ENCODE assay signal across 21 cellular contexts in genomic region chr11:107042748-107043147, GRCh38. TPM values are rescaled to one million over a fixed set of nuclear protein-coding genes. Genes with fewer than 3 reads are reported as not detected.
A peak's percentile ranks its signal among the peaks of the same experiment; 100 is the strongest.
DNase-seq lines count a peak whose midpoint lies in the region; ATAC-seq, FAIRE-seq and TF ChIP-seq lines count a peak whose summit lies in the region.
"Had no signal": no experiment of that assay in that cellular context is flagged by ENCODE, and none has a peak within 500 bp of the region (broad histone marks: within the 10 kb centered on the region; RNA-seq: fewer than 3 reads in every experiment).

No MANE protein-coding gene starts in this region.

- H3K9me3 ChIP-seq in GM12878 (replicated peaks; ENCODE audit: control insufficient read depth, insufficient read depth, low read length), result no peaks in the 10 kb centered on the region; the same call in 1 of the 3 replicates
- H3K9me3 ChIP-seq: neutrophil had no signal

- no peak overlapping the region for H3K4me3 ChIP-seq in GM12878
- H3K4me3 ChIP-seq: spleen, stomach had no signal

- POLR2A ChIA-PET in GM12878 (lab: Charles Lee) (no interaction called here), HEK293T (lab: Yijun Ruan, JAX) (no interaction called here)

- peaks cover 9% of the 10 kb centered on the region for H3K4me1 ChIP-seq in GM12878 (ENCODE audit: control insufficient read depth, insufficient read depth, low read length)
- H3K4me1 ChIP-seq: spleen, stomach had no signal

- no TSS peak for BruUV-seq in GM12878 (replicated peaks; lab: Mats Ljungman, UMichigan)

- TF ChIP-seq CTCF in GM12878 (IDR thresholded peaks at IDR 0.05 in 2 of 3, conservative IDR thresholded peaks at IDR 0.05 in 1 of 3; ENCODE audit: control insufficient read depth in 2 of 3, extremely low read depth in 1 of 3, insufficient read depth in 1 of 3, low read depth in 3 of 3, low read length in 3 of 3), result no peak

- RAD21 ChIA-PET in GM12878 (lab: Charles Lee; ENCODE audit: unreplicated experiment), result no interaction called here

- no peak overlapping the region; the same call in none of the 2 replicates for H3K27ac ChIP-seq in GM12878 (ENCODE audit: control insufficient read depth, insufficient read depth)
- H3K27ac ChIP-seq: neutrophil, spleen, stomach had no signal

- H3K36me3 ChIP-seq in GM12878 (ENCODE audit: control insufficient read depth in 2 of 2, insufficient read depth in 2 of 2, low read length in 1 of 2), result no peaks in the 10 kb centered on the region
- H3K36me3 ChIP-seq: neutrophil, spleen, stomach had no signal

- DNase-seq in GM12891 (ENCODE audit: insufficient read length, low spot score), result no peak
- DNase-seq in NCI-H2171 (lab: John Stamatoyannopoulos, UW), result peak; percentile 32
- DNase-seq in GM12878 (ENCODE audit: low read depth, low spot score), result no peak
- DNase-seq in myocyte (ENCODE audit: low read depth), result peak; percentile 35
- DNase-seq in NK-92 treated with Interleukin-12 subunit alpha and Interleukin-12 subunit beta, amount 100 ng/mL, for 24 hours (lab: John Stamatoyannopoulos, UW), result no peak
- DNase-seq in NCI-H1930 (lab: John Stamatoyannopoulos, UW), result no peak
- DNase-seq in HEK293T (ENCODE audit: extremely low spot score), result no peak
- DNase-seq: activated CD4-positive, CD25-positive, alpha-beta regulatory T cell treated with anti-CD3 and anti-CD28 coated beads, Interleukin-2, amount 50 U/mL, for 72 hours; activated CD8-positive, alpha-beta memory T cell treated with anti-CD3 and anti-CD28 coated beads for 24 hours; activated T-cell treated with anti-CD3 and anti-CD28 coated beads, Interleukin-2, amount 50 U/mL, for 48 hours; CD8-positive, alpha-beta T cell; DMS79; effector memory CD4-positive, alpha-beta T cell; HCEC 1CT; NCI-H1436 treated with DMSO at 0.1 percent for 48 hours; RPMI8226; spleen; stimulated activated CD4-positive, alpha-beta T cell treated with anti-CD3 and anti-CD28 coated beads, Interleukin-4, amount 100 ng/mL, for 4 hours; stomach had no signal

- H3K79me2 ChIP-seq in GM12878 (ENCODE audit: control insufficient read depth, insufficient read depth, low read length), result no peaks in the 10 kb centered on the region

- H4K20me1 ChIP-seq in GM12878 (ENCODE audit: control insufficient read depth, insufficient read depth), result no peaks in the 10 kb centered on the region

- WGBS in GM12878 (ENCODE audit: insufficient coverage, insufficient replicate concordance, low lambda C conversion rate, missing lambda C conversion rate), result 63% methylated on average over 4 of the region's 4 CpGs

- intact Hi-C loops in GM12878 (cut with micrococcal nuclease; ENCODE audit: unreplicated experiment), result loop anchor here (5.0 to 10.0 kb wide), 3 partner anchors 392 to 965 kb away; partner anchors contain the start of genes AASDHPPT and KBTBD3

- H3K9ac ChIP-seq in GM12878 (ENCODE audit: control insufficient read depth, insufficient read depth, low read length), result no peak overlapping the region

- TF ChIP-seq RAD21 in GM12878 (IDR thresholded peaks at IDR 0.05; ENCODE audit: insufficient read depth, low read depth, low read length), result no peak

- ATAC-seq in GM12878 (no peak), HG02678 (IDR thresholded peaks at IDR 0.05; ENCODE audit: unreplicated experiment) (no peak)
- ATAC-seq: CD8-positive, alpha-beta T cell had no signal

- CTCF ChIA-PET in GM12878 (lab: Yijun Ruan, JAX), result no interaction called here
- CTCF ChIA-PET in HEK293T (lab: Yijun Ruan, JAX), result interaction anchor here (1.2 kb wide), 1 partner anchor 321 kb away, joined by 3 read pairs; no protein-coding TSS in a partner anchor

- TF ChIP-seq EP300 in GM12878 (IDR thresholded peaks at IDR 0.05; ENCODE audit: borderline replicate concordance in 1 of 2, control insufficient read depth in 1 of 2, low read depth in 2 of 2, low read length in 2 of 2), result no peak

- TF ChIP-seq POLR2A in GM12891 (IDR thresholded peaks at IDR 0.05; ENCODE audit: low read depth, low read length) (no peak), GM12878 (IDR thresholded peaks at IDR 0.05; ENCODE audit: low read depth, low read length) (no peak)

- SMC1A ChIA-PET in GM12878 (lab: Charles Lee; ENCODE audit: uncharacterized antibody, unreplicated experiment), result interaction anchor here (1.1 to 1.7 kb wide), 2 partner anchors 12 to 24 kb away, joined by 3 to 6 read pairs; no protein-coding TSS in a partner anchor

- no peak overlapping the region for H2AFZ ChIP-seq in GM12878 (ENCODE audit: control insufficient read depth, low read depth, low read length)

- FAIRE-seq in GM12891 (lab: Jason Lieb, UNC) (peak; percentile 60), GM12878 (lab: Jason Lieb, UNC) (peak; percentile 70)

- no peaks in the 10 kb centered on the region for H3K27me3 ChIP-seq in GM12878 (replicated peaks in 1 of 2; ENCODE audit: control insufficient read depth in 2 of 2, insufficient read depth in 2 of 2, low read length in 1 of 2)
- H3K27me3 ChIP-seq: neutrophil, spleen, stomach had no signal

- in situ Hi-C loops in GM12878 (cut with MboI), result loop anchor here (10.0 to 25.0 kb wide), 2 partner anchors 880 to 958 kb away; no protein-coding TSS in a partner anchor

- H3K4me2 ChIP-seq in GM12878 (ENCODE audit: control insufficient read depth, insufficient read depth), result no peak overlapping the region

TF ChIP-seq in GM12891, 5 proteins besides CTCF, POLR2A, EP300 and RAD21:
- TF ChIP-seq PAX5 (IDR thresholded peaks at IDR 0.05; ENCODE audit: insufficient read depth, low read length, severe bottlenecking) (no peak), POU2F2 (IDR thresholded peaks at IDR 0.05; ENCODE audit: low read depth, low read length) (no peak), POLR2AphosphoS5 (IDR thresholded peaks at IDR 0.05; ENCODE audit: low read depth, low read length) (no peak), SPI1 (IDR thresholded peaks at IDR 0.05; ENCODE audit: low read depth, low read length) (no peak), TAF1 (IDR thresholded peaks at IDR 0.05; ENCODE audit: low read depth, low read length) (no peak)

TF ChIP-seq in GM12878, 131 proteins besides CTCF, POLR2A, EP300 and RAD21:
- TF ChIP-seq CHD2 (IDR thresholded peaks at IDR 0.05; ENCODE audit: borderline replicate concordance, low read depth, low read length) (no peak), CREM (IDR thresholded peaks at IDR 0.05; ENCODE audit: low read depth) (no peak), FOXK2 (IDR thresholded peaks at IDR 0.05) (no peak)

TF ChIP-seq in HEK293T, 16 proteins besides CTCF, POLR2A, EP300 and RAD21:
- TF ChIP-seq L3MBTL2 (conservative IDR thresholded peaks at IDR 0.05) (no peak), HDGF (IDR thresholded peaks at IDR 0.05; ENCODE audit: borderline replicate concordance) (no peak), TARDBP (IDR thresholded peaks at IDR 0.05) (no peak), FOXA1 (IDR thresholded peaks at IDR 0.05) (no peak), SP1 (IDR thresholded peaks at IDR 0.05) (no peak), FOXM1 (IDR thresholded peaks at IDR 0.05; ENCODE audit: borderline replicate concordance) (no peak), ELF4 (IDR thresholded peaks at IDR 0.05) (no peak), PKNOX1 (IDR thresholded peaks at IDR 0.05) (no peak), FOXK2 (IDR thresholded peaks at IDR 0.05) (no peak), SUZ12 (IDR thresholded peaks at IDR 0.05) (no peak), ARNT (IDR thresholded peaks at IDR 0.05) (no peak)

RNA-seq across cellular contexts. Expression of gene GUCY1A2, which starts 24.5 kb away (rescaled TPM):
- under 0.01 TPM for polyA plus RNA-seq in GM12891 (2012; ENCODE audit: low read depth, missing spikeins)
- total RNA-seq in GM12878 (2013; cell fraction: nucleolus; rRNA removed), result 1.2 and 1.4 TPM in 2 replicates
- under 0.01 TPM in 1 of 2 replicates, not detected in the other for total RNA-seq in GM12878 (2014; rRNA removed)
- under 0.01 TPM in 1 of 2 replicates, not detected in the other for total RNA-seq in GM12878 (2014; rRNA removed; fragmentation: Illumina TruSeq; extraction: Trizol)
- total RNA-seq in GM12878 (2021), result 0.03 and 0.05 TPM in 2 replicates
- not detected for polyA plus RNA-seq in GM12878 (2011; ENCODE audit: low read depth)
- polyA plus RNA-seq in GM12878 (2011; rRNA removed), result 0.01 and 0.06 TPM in 2 replicates
- polyA plus RNA-seq in GM12878 (2011; cell fraction: cytosol; rRNA removed), result under 0.01 TPM in 1 of 2 replicates, not detected in the other
- 0.03 and 0.04 TPM in 2 replicates for polyA plus RNA-seq in GM12878 (2011; cell fraction: nucleus; rRNA removed)
- polyA plus RNA-seq in GM12878 (2012), result 0.01 TPM in 1 of 2 replicates, not detected in the other
- under 0.01 TPM in 1 of 2 replicates, not detected in the other for polyA plus RNA-seq in GM12878 (2014; fragmentation: Illumina TruSeq; extraction: Trizol)
- polyA plus RNA-seq in GM12878 (2014; fragmentation: Nextera tagmentation; extraction: Ambion mirVana), result under 1 TPM in 1 of 2 experiments, not detected in 1; under 0.01 TPM
- not detected in 2 replicates for polyA plus RNA-seq in GM12878 (2014; rRNA removed)
- not detected for polyA plus RNA-seq in GM12878 (2016; fragmentation: Nextera tagmentation; extraction: Ambion mirVana)
- polyA minus RNA-seq in GM12878 (2011; rRNA and poly(A)+ RNA removed), result under 0.01 and 0.05 TPM in 2 replicates
- not detected in 2 replicates for polyA minus RNA-seq in GM12878 (2011; cell fraction: cytosol; rRNA and poly(A)+ RNA removed)
- under 0.01 TPM in 1 of 2 replicates, not detected in the other for polyA minus RNA-seq in GM12878 (2011; cell fraction: nucleus; rRNA and poly(A)+ RNA removed)
- 0.21 and 0.29 TPM in 2 replicates for total RNA-seq in myocyte
- 0.04 TPM for polyA plus RNA-seq in myocyte (2012)
- total RNA-seq: CD8-positive, alpha-beta T cell had no signal

Comparison
In these comparisons a context has a peak if more than half of its experiments do, and no peak if none do; other contexts are left out.
1. DNase-seq: peak in NCI-H2171 (single experiment) and myocyte (single experiment); none in GM12891 (single experiment), GM12878 (single experiment), NK-92 treated with Interleukin-12 subunit alpha and Interleukin-12 subunit beta, amount 100 ng/mL, for 24 hours (single experiment), NCI-H1930 (0 of 2) and HEK293T (single experiment).